ENCODE assay signal across 19 cellular contexts in the genomic region with DNA sequence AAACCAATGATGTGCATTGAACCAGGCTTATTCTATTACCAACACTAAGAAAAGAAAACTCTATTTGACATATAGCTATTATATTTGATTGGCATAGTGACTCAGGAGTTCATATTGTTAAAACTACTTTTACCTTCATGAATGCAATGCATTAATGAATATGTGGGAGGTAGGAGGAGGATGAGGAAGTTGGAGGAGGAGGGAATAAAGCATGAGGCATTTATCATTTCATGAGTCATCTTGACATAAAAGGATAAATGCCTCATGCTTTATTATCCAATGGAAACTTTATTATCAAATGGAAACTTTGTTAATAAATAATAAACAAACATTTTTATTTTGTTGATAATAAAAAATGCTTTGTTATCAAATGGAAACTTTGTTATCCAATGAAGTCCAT.
DNase-seq lines count a peak whose midpoint lies in the region; ATAC-seq, FAIRE-seq and TF ChIP-seq lines count a peak whose summit lies in the region.
"Had no signal": no experiment of that assay in that cellular context is flagged by ENCODE, and none has a peak within 500 bp of the region (broad histone marks: within the 10 kb centered on the region; RNA-seq: fewer than 3 reads in every experiment).

No MANE protein-coding gene starts in this region.

- no peak overlapping the region for H3K27ac Mint-ChIP-seq in astrocyte (ENCODE audit: unreplicated experiment)
- no peak overlapping the region for H3K27ac Mint-ChIP-seq in effector memory CD8-positive, alpha-beta T cell
- H3K27ac Mint-ChIP-seq in stimulated activated memory B cell treated with anti-CD40 and anti-IgM and Interleukin-4, amounts not matched to agents 10 μg/mL and 1 μg/mL and 100 μg/mL, for 72 hours = no peak overlapping the region
- H3K27ac Mint-ChIP-seq: activated CD8-positive, alpha-beta memory T cell treated with anti-CD3 and anti-CD28 coated beads, Interleukin-2, amount 10 ng/mL, durations not matched to agents 7 days and 5 days had no signal

- H3K27me3 Mint-ChIP-seq in astrocyte (ENCODE audit: low read depth, unreplicated experiment) = no peaks in the 10 kb centered on the region
- H3K27me3 Mint-ChIP-seq in effector memory CD8-positive, alpha-beta T cell = no peaks in the 10 kb centered on the region
- H3K27me3 Mint-ChIP-seq in stimulated activated memory B cell treated with anti-CD40 and anti-IgM and Interleukin-4, amounts not matched to agents 10 μg/mL and 1 μg/mL and 100 μg/mL, for 72 hours = no peaks in the 10 kb centered on the region
- H3K27me3 Mint-ChIP-seq: activated CD8-positive, alpha-beta memory T cell treated with anti-CD3 and anti-CD28 coated beads, Interleukin-2, amount 10 ng/mL, durations not matched to agents 7 days and 5 days had no signal

- no peak overlapping the region for H2AFZ ChIP-seq in astrocyte (ENCODE audit: low read depth, low read length)

- no peak overlapping the region for H3K27ac ChIP-seq in astrocyte (ENCODE audit: low read depth, low read length)
- H3K27ac ChIP-seq: colonic mucosa, sigmoid colon had no signal

- H4K20me1 ChIP-seq in astrocyte (ENCODE audit: insufficient read depth, low read length) = no peaks in the 10 kb centered on the region

- H3K4me1 Mint-ChIP-seq in astrocyte (ENCODE audit: low read depth, unreplicated experiment) = peaks cover 2% of the 10 kb centered on the region
- no peaks in the 10 kb centered on the region for H3K4me1 Mint-ChIP-seq in effector memory CD8-positive, alpha-beta T cell (ENCODE audit: low read depth in 2 of 2)
- no peaks in the 10 kb centered on the region for H3K4me1 Mint-ChIP-seq in stimulated activated memory B cell treated with anti-CD40 and anti-IgM and Interleukin-4, amounts not matched to agents 10 μg/mL and 1 μg/mL and 100 μg/mL, for 72 hours
- H3K4me1 Mint-ChIP-seq: activated CD8-positive, alpha-beta memory T cell treated with anti-CD3 and anti-CD28 coated beads, Interleukin-2, amount 10 ng/mL, durations not matched to agents 7 days and 5 days had no signal

- no peak overlapping the region for H3K4me3 Mint-ChIP-seq in astrocyte (ENCODE audit: unreplicated experiment)
- H3K4me3 Mint-ChIP-seq in effector memory CD8-positive, alpha-beta T cell = no peak overlapping the region
- H3K4me3 Mint-ChIP-seq in stimulated activated memory B cell treated with anti-CD40 and anti-IgM and Interleukin-4, amounts not matched to agents 10 μg/mL and 1 μg/mL and 100 μg/mL, for 72 hours = no peak overlapping the region
- H3K4me3 Mint-ChIP-seq: activated CD8-positive, alpha-beta memory T cell treated with anti-CD3 and anti-CD28 coated beads, Interleukin-2, amount 10 ng/mL, durations not matched to agents 7 days and 5 days had no signal

- no peak overlapping the region for H3K4me2 ChIP-seq in astrocyte (ENCODE audit: low read length)

- FAIRE-seq in astrocyte (lab: Jason Lieb, UNC) (no peak), islet of Langerhans (lab: Jason Lieb, UNC) (peak; percentile 33)
- FAIRE-seq: GM18507 had no signal

- peaks cover 2% of the 10 kb centered on the region for H3K9me3 Mint-ChIP-seq in astrocyte (ENCODE audit: unreplicated experiment)
- no peaks in the 10 kb centered on the region for H3K9me3 Mint-ChIP-seq in effector memory CD8-positive, alpha-beta T cell
- H3K9me3 Mint-ChIP-seq in stimulated activated memory B cell treated with anti-CD40 and anti-IgM and Interleukin-4, amounts not matched to agents 10 μg/mL and 1 μg/mL and 100 μg/mL, for 72 hours = peaks cover 3% of the 10 kb centered on the region

- H3K9me3 ChIP-seq in astrocyte (ENCODE audit: insufficient read depth, low read depth, low read length) = no peaks in the 10 kb centered on the region
- H3K9me3 ChIP-seq: colonic mucosa, sigmoid colon had no signal

- no peak overlapping the region for H3K9ac ChIP-seq in astrocyte (ENCODE audit: low read length)

- no peaks in the 10 kb centered on the region for H3K27me3 ChIP-seq in astrocyte (ENCODE audit: insufficient read depth, low read length)
- H3K27me3 ChIP-seq: colonic mucosa, sigmoid colon had no signal

- no peaks in the 10 kb centered on the region for H3K36me3 Mint-ChIP-seq in astrocyte (ENCODE audit: low read depth, unreplicated experiment)
- no peaks in the 10 kb centered on the region for H3K36me3 Mint-ChIP-seq in effector memory CD8-positive, alpha-beta T cell (ENCODE audit: insufficient read depth)
- no peaks in the 10 kb centered on the region for H3K36me3 Mint-ChIP-seq in stimulated activated memory B cell treated with anti-CD40 and anti-IgM and Interleukin-4, amounts not matched to agents 10 μg/mL and 1 μg/mL and 100 μg/mL, for 72 hours
- H3K36me3 Mint-ChIP-seq: activated CD8-positive, alpha-beta memory T cell treated with anti-CD3 and anti-CD28 coated beads, Interleukin-2, amount 10 ng/mL, durations not matched to agents 7 days and 5 days had no signal

- no peaks in the 10 kb centered on the region for H3K36me3 ChIP-seq in astrocyte (ENCODE audit: insufficient read depth, low read length)
- H3K36me3 ChIP-seq: colonic mucosa, sigmoid colon had no signal

- H3K79me2 ChIP-seq in astrocyte (ENCODE audit: insufficient read depth, low read length) = no peaks in the 10 kb centered on the region

- no peak for ATAC-seq in effector memory CD8-positive, alpha-beta T cell (replicated peaks)
- ATAC-seq in GM21526 (IDR thresholded peaks at IDR 0.05; ENCODE audit: low FRiP score, unreplicated experiment) = no peak
- no peak for ATAC-seq in stimulated activated memory B cell treated with anti-CD40 and anti-IgM and Interleukin-4, amounts not matched to agents 10 μg/mL and 1 μg/mL and 100 μg/mL, for 72 hours
- ATAC-seq: activated CD8-positive, alpha-beta memory T cell treated with anti-CD3 and anti-CD28 coated beads, Interleukin-2, amount 10 ng/mL, durations not matched to agents 7 days and 5 days had no signal

- H3K4me3 ChIP-seq in astrocyte (ENCODE audit: insufficient read depth, low read depth, low read length) = no peak overlapping the region
- H3K4me3 ChIP-seq: colonic mucosa, sigmoid colon had no signal

- DNase-seq in Daoy (ENCODE audit: low read depth) (peak; percentile 13), LHCN-M2 (ENCODE audit: low read depth) (peak; percentile 18), astrocyte (ENCODE audit: low read depth) (peak; percentile 77), SW 1271 (lab: John Stamatoyannopoulos, UW) (no peak)
- no peak for DNase-seq in effector memory CD8-positive, alpha-beta T cell
- DNase-seq: activated CD8-positive, alpha-beta memory T cell treated with anti-CD3 and anti-CD28 coated beads, Interleukin-2, amount 10 ng/mL, durations not matched to agents 7 days and 5 days; activated gamma-delta T cell; anterior cingulate cortex; colonic mucosa; NCI-H1417; occipital lobe; SHP77 treated with DMSO at 0.1 percent for 48 hours; sigmoid colon; stimulated activated CD4-positive, alpha-beta T cell treated with anti-CD3 and anti-CD28 coated beads, Interleukin-4, amount 100 ng/mL, for 24 hours; stimulated activated CD8-positive, alpha-beta memory T cell treated with anti-CD3 and anti-CD28 coated beads, Interleukin-4, amount 100 ng/mL, for 48 hours had no signal

- no peaks in the 10 kb centered on the region for H3K4me1 ChIP-seq in astrocyte (ENCODE audit: insufficient read depth, low read length)
- H3K4me1 ChIP-seq: colonic mucosa, sigmoid colon had no signal

- TF ChIP-seq CTCF in astrocyte (IDR thresholded peaks at IDR 0.05; ENCODE audit: insufficient read depth, low read depth, low read length) = no peak

Comparison
In these comparisons a context has a peak if more than half of its experiments do, and no peak if none do; other contexts are left out.
1. DNase-seq: peak in Daoy (single experiment), LHCN-M2 (single experiment) and astrocyte (single experiment); none in effector memory CD8-positive, alpha-beta T cell (0 of 3) and SW 1271 (0 of 2).